ENCODE assay signal across 8 cellular contexts in the genomic region with DNA sequence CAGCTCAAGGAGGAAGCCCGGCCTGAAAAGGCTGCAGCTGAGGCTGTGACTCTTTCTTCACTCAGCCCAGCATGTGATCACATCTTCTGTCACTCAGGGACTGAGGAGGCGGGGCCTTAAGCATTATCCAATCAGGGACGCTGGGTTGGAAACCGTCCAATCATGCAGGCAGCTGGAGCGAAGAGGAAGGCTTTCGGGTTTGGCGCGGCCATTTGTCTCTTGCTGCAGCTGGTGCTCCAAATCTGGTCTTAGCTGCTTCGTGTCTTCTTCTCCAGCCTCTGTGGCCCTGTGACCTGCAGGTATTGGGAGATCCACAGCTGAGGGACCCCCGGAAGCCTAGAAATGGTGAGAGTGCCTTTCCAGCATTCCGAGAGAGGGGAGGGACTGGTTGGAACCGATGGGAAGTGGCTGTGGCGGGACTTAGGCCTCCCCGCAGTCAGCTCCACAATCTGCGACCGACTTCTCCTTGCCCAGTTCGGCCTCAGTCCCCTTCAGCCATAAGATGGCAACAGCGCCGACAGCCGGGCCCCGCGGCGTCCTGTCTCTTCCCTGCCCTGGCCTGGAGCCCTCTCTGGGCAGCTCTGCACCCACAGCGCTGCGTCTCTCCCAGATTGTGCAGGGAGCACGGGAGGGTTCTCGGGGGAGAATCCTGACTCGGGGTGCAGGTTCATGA. TPM values are rescaled to one million over a fixed set of nuclear protein-coding genes. Genes with fewer than 3 reads are reported as not detected.
DNase-seq lines count a peak whose midpoint lies in the region; ATAC-seq and TF ChIP-seq lines count a peak whose summit lies in the region.

A gene (plus strand): TSS at position 210 of the 673 bp plus-strand sequence. CDS start 133 bp downstream, at position 343.

- H3K36me3 Mint-ChIP-seq in activated naive CD4-positive, alpha-beta T cell treated with anti-CD3 and anti-CD28 coated beads, Interleukin-2, amount 10 ng/mL, durations not matched to agents 7 days and 5 days, result peaks cover 48% of the 10 kb centered on the region

- CTCF ChIA-PET in activated naive CD4-positive, alpha-beta T cell treated with anti-CD3 and anti-CD28 coated beads, Interleukin-2, amount 10 ng/mL, durations not matched to agents 7 days and 5 days (lab: Charles Lee), result no interaction called here

- H3K36me3 ChIP-seq in Peyer's patch (no peaks in the 10 kb centered on the region), subcutaneous abdominal adipose tissue (ENCODE audit: control insufficient read depth in 5 of 5, insufficient read depth in 5 of 5, low read length in 5 of 5) (no peaks in the 10 kb centered on the region)

- TF ChIP-seq CTCF in Peyer's patch (IDR thresholded peaks at IDR 0.05), result no peak

- no peaks in the 10 kb centered on the region for H3K4me1 ChIP-seq in Peyer's patch
- H3K4me1 ChIP-seq in subcutaneous abdominal adipose tissue (ENCODE audit: control insufficient read depth in 5 of 5, insufficient read depth in 5 of 5, low read length in 5 of 5), result peaks cover 0 to 18% (median 15%) of the 10 kb centered on the region in 5 donors

- H3K27me3 ChIP-seq in Peyer's patch, result no peaks in the 10 kb centered on the region
- no peaks in the 10 kb centered on the region for H3K27me3 ChIP-seq in subcutaneous abdominal adipose tissue (ENCODE audit: control insufficient read depth in 5 of 5, insufficient read depth in 4 of 5, low read length in 5 of 5)

- peaks cover 43% of the 10 kb centered on the region for H3K9me3 Mint-ChIP-seq in activated naive CD4-positive, alpha-beta T cell treated with anti-CD3 and anti-CD28 coated beads, Interleukin-2, amount 10 ng/mL, durations not matched to agents 7 days and 5 days

- H3K4me3 ChIP-seq in Peyer's patch (peak within 1 kb of the TSS; percentile 40 to 63 (median 55)), subcutaneous abdominal adipose tissue (ENCODE audit: low read depth in 1 of 5, low read length in 5 of 5) (peak within 1 kb of the TSS; percentile 63 to 80 (median 79))

- no peak for TF ChIP-seq POLR2A in Peyer's patch (IDR thresholded peaks at IDR 0.05)

- DNase-seq in Peyer's patch (peak; percentile 72 to 97 (median 95)), glomerular endothelial cell (ENCODE audit: extremely low read depth, low read depth, low spot score) (peak; percentile 84), nucleus accumbens (lab: John Stamatoyannopoulos, UW) (peak; percentile 26 to 96 (median 86)), NCI-H2107 treated with DMSO at 0.1 percent for 48 hours (lab: John Stamatoyannopoulos, UW; ENCODE audit: unreplicated experiment) (no peak)
- peak; percentile 92 for DNase-seq in activated naive CD4-positive, alpha-beta T cell treated with anti-CD3 and anti-CD28 coated beads, Interleukin-2, amount 10 ng/mL, durations not matched to agents 7 days and 5 days

- peak; percentile 95 for ATAC-seq in GM18519 (IDR thresholded peaks at IDR 0.05; ENCODE audit: low FRiP score, unreplicated experiment)
- peak; percentile 81 for ATAC-seq in HG03039 (IDR thresholded peaks at IDR 0.05; ENCODE audit: unreplicated experiment)

- no peaks in the 10 kb centered on the region for H3K9me3 ChIP-seq in Peyer's patch
- peaks cover 0 to 4% (median 0%) of the 10 kb centered on the region in 5 donors for H3K9me3 ChIP-seq in subcutaneous abdominal adipose tissue (ENCODE audit: control insufficient read depth in 5 of 5, low read length in 5 of 5)

- H3K27ac Mint-ChIP-seq in activated naive CD4-positive, alpha-beta T cell treated with anti-CD3 and anti-CD28 coated beads, Interleukin-2, amount 10 ng/mL, durations not matched to agents 7 days and 5 days, result peak within 1 kb of the TSS; percentile 86

- H3K9ac ChIP-seq in subcutaneous abdominal adipose tissue (ENCODE audit: low read length in 5 of 5), result peak within 1 kb of the TSS in 3 of 5 donors; percentile 0 to 73 (median 56)

- H3K27ac ChIP-seq in Peyer's patch (peak within 1 kb of the TSS in 3 of 4 donors; percentile 10 to 62 (median 22)), subcutaneous abdominal adipose tissue (ENCODE audit: low read depth, low read length) (no peak within 1 kb of the TSS)

- peaks cover 18% of the 10 kb centered on the region for H3K4me1 Mint-ChIP-seq in activated naive CD4-positive, alpha-beta T cell treated with anti-CD3 and anti-CD28 coated beads, Interleukin-2, amount 10 ng/mL, durations not matched to agents 7 days and 5 days

- H3K4me3 Mint-ChIP-seq in activated naive CD4-positive, alpha-beta T cell treated with anti-CD3 and anti-CD28 coated beads, Interleukin-2, amount 10 ng/mL, durations not matched to agents 7 days and 5 days, result peak within 1 kb of the TSS; percentile 83

- H3K27me3 Mint-ChIP-seq in activated naive CD4-positive, alpha-beta T cell treated with anti-CD3 and anti-CD28 coated beads, Interleukin-2, amount 10 ng/mL, durations not matched to agents 7 days and 5 days, result no peaks in the 10 kb centered on the region

RNA-seq across cellular contexts. Expression of the gene that starts here (rescaled TPM):
- total RNA-seq in Peyer's patch, result 10 to 100 TPM in 1 of 4 donors, 1 to 10 TPM in 2, under 1 TPM in 1; 0.70 to 10.7 (median 4.3) TPM
- total RNA-seq in glomerular endothelial cell, result 0.87 and 1.8 TPM in 2 replicates
